ENCODE assay signal across 1 cellular context in genomic region chr21:33769057-33769456, GRCh38.
TF ChIP-seq lines count a peak whose summit lies in the region.

No MANE protein-coding gene starts in this region.

TF ChIP-seq in SK-N-SH, 30 proteins besides CTCF, POLR2A, EP300 and RAD21 (continued from another document):
- TF ChIP-seq IRF3 (IDR thresholded peaks at IDR 0.05; ENCODE audit: low read depth, low read length) (no peak), CHD2 (IDR thresholded peaks at IDR 0.05; ENCODE audit: low read length, partially characterized antibody) (no peak), TCF12 (IDR thresholded peaks at IDR 0.05) (no peak), TEAD4 (IDR thresholded peaks at IDR 0.05; ENCODE audit: borderline replicate concordance, insufficient read depth) (no peak), ZBTB33 (IDR thresholded peaks at IDR 0.05; ENCODE audit: borderline replicate concordance, low read depth) (no peak), RCOR1 (IDR thresholded peaks at IDR 0.05; ENCODE audit: low read length) (no peak), GABPA (IDR thresholded peaks at IDR 0.05; ENCODE audit: low read depth) (no peak), MXI1 (IDR thresholded peaks at IDR 0.05; ENCODE audit: low read depth, low read length) (no peak), NFIC (IDR thresholded peaks at IDR 0.05; ENCODE audit: borderline replicate concordance) (no peak), RFX5 (IDR thresholded peaks at IDR 0.05; ENCODE audit: low read length) (no peak)
